In genomic region chr5:179734536-179735164, GRCh38 we compare ENCODE assay signal across 9 cellular contexts. TPM values are rescaled to one million over a fixed set of nuclear protein-coding genes. Genes with fewer than 3 reads are reported as not detected.
A peak's percentile ranks its signal among the peaks of the same experiment; 100 is the strongest.
DNase-seq lines count a peak whose midpoint lies in the region; ATAC-seq, FAIRE-seq and TF ChIP-seq lines count a peak whose summit lies in the region.
"Had no signal": no experiment of that assay in that cellular context is flagged by ENCODE, and none has a peak within 500 bp of the region (broad histone marks: within the 10 kb centered on the region; RNA-seq: fewer than 3 reads in every experiment).

No MANE protein-coding gene starts in this region.

- CTCF ChIA-PET in GM12878 (lab: Yijun Ruan, JAX), result interaction anchor here (1.5 kb wide), 1 partner anchor 28 kb away, joined by 5 read pairs; no protein-coding TSS in a partner anchor

- H4K20me1 ChIP-seq in GM12878 (ENCODE audit: control insufficient read depth, insufficient read depth), result no peaks in the 10 kb centered on the region; the same call in 1 of the 2 replicates

- TF ChIP-seq EP300 in GM12878 (IDR thresholded peaks at IDR 0.05; ENCODE audit: borderline replicate concordance in 1 of 2, control insufficient read depth in 1 of 2, low read depth in 2 of 2, low read length in 2 of 2), result no peak

- H3K4me1 ChIP-seq in right cardiac atrium (ENCODE audit: control insufficient read depth, insufficient read depth, low read length) (peaks cover 3% of the 10 kb centered on the region), GM12878 (ENCODE audit: control insufficient read depth, insufficient read depth, low read length) (peaks cover 6% of the 10 kb centered on the region; the same call in 1 of the 2 replicates), mesodermal cell (ENCODE audit: control insufficient read depth, insufficient read depth, low read length, poor library complexity, severe bottlenecking) (peaks cover 11% of the 10 kb centered on the region), vagina (peaks cover 69% of the 10 kb centered on the region), body of pancreas (peaks cover 58% of the 10 kb centered on the region)

- DNase-seq in right cardiac atrium (no peak), cardiac septum (ENCODE audit: low spot score) (no peak), GM12878 (ENCODE audit: low read depth, low spot score) (no peak), vagina (ENCODE audit: extremely low spot score in 2 of 2) (no peak), NCI-H1105 (lab: John Stamatoyannopoulos, UW) (no peak), body of pancreas (no peak)
- DNase-seq: NCI-H748 treated with DMSO at 0.1 percent for 48 hours had no signal

- H3K27ac ChIP-seq in right cardiac atrium (ENCODE audit: low read length), result no peak overlapping the region
- H3K27ac ChIP-seq in GM12878 (ENCODE audit: control insufficient read depth, insufficient read depth), result no peak overlapping the region
- H3K27ac ChIP-seq in mesodermal cell (ENCODE audit: low read depth, low read length, severe bottlenecking), result no peak overlapping the region
- peak overlapping the region; percentile 95 for H3K27ac ChIP-seq in vagina
- H3K27ac ChIP-seq in body of pancreas, result peak overlapping the region in 1 of 4 donors; percentile 93

- H3K4me3 ChIP-seq in right cardiac atrium (ENCODE audit: low read length) (peak overlapping the region; percentile 92), GM12878 (peak overlapping the region; percentile 84), mesodermal cell (ENCODE audit: extremely low read depth, insufficient read depth, low read length, poor library complexity, severe bottlenecking) (peak overlapping the region; percentile 78), vagina (peak overlapping the region in 1 of 2 donors; percentile 80), body of pancreas (no peak overlapping the region)

- no peak overlapping the region for H2AFZ ChIP-seq in GM12878 (ENCODE audit: control insufficient read depth, low read depth, low read length)

- H3K9ac ChIP-seq in GM12878 (ENCODE audit: control insufficient read depth, insufficient read depth, low read length), result no peak overlapping the region; the same call in 1 of the 2 replicates

- intact Hi-C loops in right cardiac atrium (cut with DNase I) (loop anchor here in 1 of 4 donors (10.0 kb wide), 1 partner anchor 170 kb away; the partner anchor contains the start of gene TBC1D9B), cardiac septum (cut with DNase I) (no loop called here), GM12878 (cut with micrococcal nuclease; ENCODE audit: unreplicated experiment) (no loop called here), vagina (cut with DNase I) (no loop called here), body of pancreas (cut with DNase I) (no loop called here)

- H3K36me3 ChIP-seq in GM12878 (ENCODE audit: control insufficient read depth in 2 of 2, insufficient read depth in 2 of 2, low read length in 1 of 2) (peaks cover 0 to 13% of the 10 kb centered on the region in 2 experiments; a peak in 2 of 4 replicates), mesodermal cell (ENCODE audit: control insufficient read depth, insufficient read depth, low read length) (peaks cover 59% of the 10 kb centered on the region), vagina (peaks cover 0 to 16% of the 10 kb centered on the region in 2 donors), body of pancreas (replicated peaks in 1 of 2; ENCODE audit: insufficient read depth in 1 of 2, low read depth in 2 of 2) (peaks cover 0 to 4% of the 10 kb centered on the region in 2 donors)

- TF ChIP-seq CTCF in GM12878 (IDR thresholded peaks at IDR 0.05 in 2 of 3, conservative IDR thresholded peaks at IDR 0.05 in 1 of 3; ENCODE audit: control insufficient read depth in 2 of 3, extremely low read depth in 1 of 3, insufficient read depth in 1 of 3, low read depth in 3 of 3, low read length in 3 of 3) (no peak), vagina (IDR thresholded peaks at IDR 0.05) (no peak), body of pancreas (IDR thresholded peaks at IDR 0.05) (no peak)

- no peak for TF ChIP-seq POLR2A in GM12878 (IDR thresholded peaks at IDR 0.05; ENCODE audit: low read depth, low read length)
- TF ChIP-seq POLR2A in vagina (IDR thresholded peaks at IDR 0.05), result no peak
- no peak for TF ChIP-seq POLR2A in body of pancreas (IDR thresholded peaks at IDR 0.05)

- no peak for ATAC-seq in right cardiac atrium
- ATAC-seq in GM12878, result no peak
- no peak for ATAC-seq in body of pancreas
- ATAC-seq in GM18868 (IDR thresholded peaks at IDR 0.05; ENCODE audit: unreplicated experiment), result no peak

- in situ Hi-C loops in GM12878 (cut with MboI), result no loop called here

- H3K79me2 ChIP-seq in GM12878 (ENCODE audit: control insufficient read depth, insufficient read depth, low read length), result peaks cover 65% of the 10 kb centered on the region

- peak overlapping the region; percentile 36 for H3K4me2 ChIP-seq in GM12878 (ENCODE audit: control insufficient read depth, insufficient read depth)

- POLR2A ChIA-PET in GM12878 (lab: Charles Lee), result interaction anchor here (0.6 kb wide), 1 partner anchor 84 kb away, joined by 3 read pairs; no protein-coding TSS in a partner anchor

- no TSS peak for BruUV-seq in GM12878 (replicated peaks; lab: Mats Ljungman, UMichigan)

- RAD21 ChIA-PET in GM12878 (lab: Charles Lee; ENCODE audit: unreplicated experiment), result no interaction called here

- H3K27me3 ChIP-seq in right cardiac atrium (ENCODE audit: control insufficient read depth, insufficient read depth), result no peaks in the 10 kb centered on the region
- H3K27me3 ChIP-seq in GM12878 (replicated peaks in 1 of 2; ENCODE audit: control insufficient read depth in 2 of 2, insufficient read depth in 2 of 2, low read length in 1 of 2), result no peaks in the 10 kb centered on the region
- no peaks in the 10 kb centered on the region for H3K27me3 ChIP-seq in vagina
- H3K27me3 ChIP-seq in body of pancreas, result no peaks in the 10 kb centered on the region

- H3K9me3 ChIP-seq in right cardiac atrium (ENCODE audit: control insufficient read depth, low read length) (no peaks in the 10 kb centered on the region), GM12878 (replicated peaks; ENCODE audit: control insufficient read depth, insufficient read depth, low read length) (no peaks in the 10 kb centered on the region), mesodermal cell (ENCODE audit: control insufficient read depth, low read length) (no peaks in the 10 kb centered on the region), vagina (no peaks in the 10 kb centered on the region), body of pancreas (no peaks in the 10 kb centered on the region)

- SMC1A ChIA-PET in GM12878 (lab: Charles Lee; ENCODE audit: uncharacterized antibody, unreplicated experiment), result no interaction called here

- 75% methylated on average over 12 of the region's 12 CpGs for WGBS in right cardiac atrium
- whole genome bisulfite sequencing in GM12878 (ENCODE audit: insufficient coverage, insufficient replicate concordance, low lambda C conversion rate, missing lambda C conversion rate), result 76% methylated on average over 12 of the region's 12 CpGs
- 38 to 83% methylated on average over 3 to 8 of the region's 12 CpGs for WGBS in mesodermal cell (ENCODE audit: insufficient coverage in 2 of 2), 2 experiments
- 71% methylated on average over 12 of the region's 12 CpGs for WGBS in body of pancreas, 2 donors

- TF ChIP-seq RAD21 in GM12878 (IDR thresholded peaks at IDR 0.05; ENCODE audit: insufficient read depth, low read depth, low read length), result no peak

- no peak for FAIRE-seq in GM12878 (lab: Jason Lieb, UNC)

RNA-seq across cellular contexts. Expression of gene MAML1, which starts 2.0 kb away (rescaled TPM):
- 10 to 100 TPM; 13.4 to 15.6 (median 14.6) TPM for total RNA-seq in right cardiac atrium
- 9.1 TPM for polyA plus RNA-seq in right cardiac atrium
- 13.2 TPM for total RNA-seq in cardiac septum
- total RNA-seq in GM12878 (2013; cell fraction: nucleolus; rRNA removed), result 22.7 and 24.8 TPM in 2 replicates
- 9.1 and 16.4 TPM in 2 replicates for total RNA-seq in GM12878 (2014; rRNA removed)
- total RNA-seq in GM12878 (2014; rRNA removed; fragmentation: Illumina TruSeq; extraction: Trizol), result 7.4 and 7.9 TPM in 2 replicates
- 23.1 and 23.9 TPM in 2 replicates for total RNA-seq in GM12878 (2021)
- polyA plus RNA-seq in GM12878 (2011; ENCODE audit: low read depth), result 5.3 TPM
- 3.4 and 6.5 TPM in 2 replicates for polyA plus RNA-seq in GM12878 (2011; rRNA removed)
- polyA plus RNA-seq in GM12878 (2011; cell fraction: cytosol; rRNA removed), result 6.6 and 7.5 TPM in 2 replicates
- polyA plus RNA-seq in GM12878 (2011; cell fraction: nucleus; rRNA removed), result 14.3 and 16.4 TPM in 2 replicates
- polyA plus RNA-seq in GM12878 (2012), result 9.6 and 11.2 TPM in 2 replicates
- polyA plus RNA-seq in GM12878 (2014; fragmentation: Illumina TruSeq; extraction: Trizol), result 13.8 and 17.2 TPM in 2 replicates
- 1 to 10 TPM in 1 of 2 experiments, under 1 TPM in 1; 0.42 to 1.2 TPM for polyA plus RNA-seq in GM12878 (2014; fragmentation: Nextera tagmentation; extraction: Ambion mirVana)
- 19.5 and 21.1 TPM in 2 replicates for polyA plus RNA-seq in GM12878 (2014; rRNA removed)
- 1 to 10 TPM; 7.0 to 7.1 TPM for polyA plus RNA-seq in GM12878 (2016; fragmentation: Nextera tagmentation; extraction: Ambion mirVana)
- polyA minus RNA-seq in GM12878 (2011; rRNA and poly(A)+ RNA removed), result 6.3 and 7.7 TPM in 2 replicates
- 4.1 and 5.6 TPM in 2 replicates for polyA minus RNA-seq in GM12878 (2011; cell fraction: cytosol; rRNA and poly(A)+ RNA removed)
- polyA minus RNA-seq in GM12878 (2011; cell fraction: nucleus; rRNA and poly(A)+ RNA removed), result 7.6 and 16.6 TPM in 2 replicates
- 34.0 TPM for polyA plus RNA-seq in mesodermal cell (2013, experiment 1 of 2)
- 36.7 TPM for polyA plus RNA-seq in mesodermal cell (2013, experiment 2 of 2)
- 25.3 TPM for total RNA-seq in vagina
- 10 to 100 TPM; 18.1 to 18.2 TPM for total RNA-seq in body of pancreas

RNA-seq across cellular contexts. Expression of gene CANX, which starts 35.9 kb away (rescaled TPM):
- total RNA-seq in right cardiac atrium (100 to 1,000 TPM; 413 to 694 (median 527) TPM), cardiac septum (542 TPM), GM12878 (2014; rRNA removed) (259 and 322 TPM in 2 replicates), GM12878 (2014; rRNA removed; fragmentation: Illumina TruSeq; extraction: Trizol) (416 and 430 TPM in 2 replicates), GM12878 (2021) (550 and 555 TPM in 2 replicates), vagina (208 TPM), body of pancreas (100 to 1,000 TPM; 262 to 401 TPM)
- polyA plus RNA-seq in right cardiac atrium (119 TPM), GM12878 (2011; rRNA removed) (602 and 605 TPM in 2 replicates), GM12878 (2014; fragmentation: Illumina TruSeq; extraction: Trizol) (393 and 480 TPM in 2 replicates), GM12878 (2014; fragmentation: Nextera tagmentation; extraction: Ambion mirVana) (100 to 1,000 TPM in 1 of 2 experiments, 10 to 100 TPM in 1; 78.2 to 139 TPM), GM12878 (2014; rRNA removed) (261 and 326 TPM in 2 replicates), GM12878 (2016; fragmentation: Nextera tagmentation; extraction: Ambion mirVana) (100 to 1,000 TPM; 433 to 469 TPM)
- 285 and 287 TPM in 2 replicates for total RNA-seq in GM12878 (2013; cell fraction: nucleolus; rRNA removed)
- polyA plus RNA-seq in GM12878 (2011; ENCODE audit: low read depth), result 328 TPM
- polyA plus RNA-seq in GM12878 (2011; cell fraction: cytosol; rRNA removed), result 137 and 177 TPM in 2 replicates
- 109 and 125 TPM in 2 replicates for polyA plus RNA-seq in GM12878 (2011; cell fraction: nucleus; rRNA removed)
- polyA plus RNA-seq in GM12878 (2012), result 303 and 419 TPM in 2 replicates
- polyA minus RNA-seq in GM12878 (2011; rRNA and poly(A)+ RNA removed), result 439 and 652 TPM in 2 replicates
- polyA minus RNA-seq in GM12878 (2011; cell fraction: cytosol; rRNA and poly(A)+ RNA removed), result 262 and 309 TPM in 2 replicates
- polyA minus RNA-seq in GM12878 (2011; cell fraction: nucleus; rRNA and poly(A)+ RNA removed), result 71.2 and 97.1 TPM in 2 replicates
- 326 TPM for polyA plus RNA-seq in mesodermal cell (2013, experiment 1 of 2)
- 321 TPM for polyA plus RNA-seq in mesodermal cell (2013, experiment 2 of 2)

RNA-seq across cellular contexts. Expression of gene CBY3, which starts 53.8 kb away (rescaled TPM):
- total RNA-seq in right cardiac atrium, result not detected
- not detected for polyA plus RNA-seq in right cardiac atrium
- total RNA-seq in cardiac septum, result not detected
- 2.6 and 2.7 TPM in 2 replicates for total RNA-seq in GM12878 (2013; cell fraction: nucleolus; rRNA removed)
- 0.56 and 0.93 TPM in 2 replicates for total RNA-seq in GM12878 (2014; rRNA removed)
- not detected in 2 replicates for total RNA-seq in GM12878 (2014; rRNA removed; fragmentation: Illumina TruSeq; extraction: Trizol)
- not detected in 2 replicates for total RNA-seq in GM12878 (2021)
- polyA plus RNA-seq in GM12878 (2011; ENCODE audit: low read depth), result not detected
- 0.10 TPM in 1 of 2 replicates, not detected in the other for polyA plus RNA-seq in GM12878 (2011; rRNA removed)
- 0.07 and 0.23 TPM in 2 replicates for polyA plus RNA-seq in GM12878 (2011; cell fraction: cytosol; rRNA removed)
- 0.32 and 1.3 TPM in 2 replicates for polyA plus RNA-seq in GM12878 (2011; cell fraction: nucleus; rRNA removed)
- 0.69 and 0.93 TPM in 2 replicates for polyA plus RNA-seq in GM12878 (2012)
- polyA plus RNA-seq in GM12878 (2014; fragmentation: Illumina TruSeq; extraction: Trizol), result not detected in 2 replicates
- polyA plus RNA-seq in GM12878 (2014; fragmentation: Nextera tagmentation; extraction: Ambion mirVana), result not detected
- polyA plus RNA-seq in GM12878 (2014; rRNA removed), result 0.18 and 0.25 TPM in 2 replicates
- 1 to 10 TPM in 1 of 2 experiments, under 1 TPM in 1; 0.47 to 1.2 TPM for polyA plus RNA-seq in GM12878 (2016; fragmentation: Nextera tagmentation; extraction: Ambion mirVana)
- polyA minus RNA-seq in GM12878 (2011; rRNA and poly(A)+ RNA removed), result 0.41 TPM in 1 of 2 replicates, not detected in the other
- polyA minus RNA-seq in GM12878 (2011; cell fraction: cytosol; rRNA and poly(A)+ RNA removed), result not detected in 2 replicates
- 2.7 and 3.0 TPM in 2 replicates for polyA minus RNA-seq in GM12878 (2011; cell fraction: nucleus; rRNA and poly(A)+ RNA removed)
- polyA plus RNA-seq in mesodermal cell (2013, experiment 1 of 2), result not detected
- not detected for polyA plus RNA-seq in mesodermal cell (2013, experiment 2 of 2)
- not detected for total RNA-seq in vagina
- total RNA-seq in body of pancreas, result not detected

RNA-seq across cellular contexts. Expression of gene LTC4S, which starts 59.1 kb away (rescaled TPM):
- total RNA-seq in right cardiac atrium, result 10 to 100 TPM; 17.3 to 24.3 (median 22.6) TPM
- 18.6 TPM for polyA plus RNA-seq in right cardiac atrium
- total RNA-seq in cardiac septum, result 12.8 TPM
- total RNA-seq in GM12878 (2013; cell fraction: nucleolus; rRNA removed), result 1.1 and 1.8 TPM in 2 replicates
- 1.1 and 1.8 TPM in 2 replicates for total RNA-seq in GM12878 (2014; rRNA removed)
- total RNA-seq in GM12878 (2014; rRNA removed; fragmentation: Illumina TruSeq; extraction: Trizol), result not detected in 2 replicates
- total RNA-seq in GM12878 (2021), result 2.0 and 3.6 TPM in 2 replicates
- not detected for polyA plus RNA-seq in GM12878 (2011; ENCODE audit: low read depth)
- polyA plus RNA-seq in GM12878 (2011; rRNA removed), result not detected in 2 replicates
- 0.13 and 0.20 TPM in 2 replicates for polyA plus RNA-seq in GM12878 (2011; cell fraction: cytosol; rRNA removed)
- polyA plus RNA-seq in GM12878 (2011; cell fraction: nucleus; rRNA removed), result 0.33 and 0.50 TPM in 2 replicates
- 0.66 TPM in 1 of 2 replicates, not detected in the other for polyA plus RNA-seq in GM12878 (2012)
- not detected in 2 replicates for polyA plus RNA-seq in GM12878 (2014; fragmentation: Illumina TruSeq; extraction: Trizol)
- not detected for polyA plus RNA-seq in GM12878 (2014; fragmentation: Nextera tagmentation; extraction: Ambion mirVana)
- polyA plus RNA-seq in GM12878 (2014; rRNA removed), result 1.6 and 2.0 TPM in 2 replicates
- 1 to 10 TPM in 1 of 2 experiments, under 1 TPM in 1; 0.78 to 1.3 TPM for polyA plus RNA-seq in GM12878 (2016; fragmentation: Nextera tagmentation; extraction: Ambion mirVana)
- polyA minus RNA-seq in GM12878 (2011; rRNA and poly(A)+ RNA removed), result not detected in 2 replicates
- polyA minus RNA-seq in GM12878 (2011; cell fraction: cytosol; rRNA and poly(A)+ RNA removed), result not detected in 2 replicates
- polyA minus RNA-seq in GM12878 (2011; cell fraction: nucleus; rRNA and poly(A)+ RNA removed), result 0.73 and 0.77 TPM in 2 replicates
- 1.3 TPM for polyA plus RNA-seq in mesodermal cell (2013, experiment 1 of 2)
- 1.1 TPM for polyA plus RNA-seq in mesodermal cell (2013, experiment 2 of 2)
- total RNA-seq in vagina, result 10.6 TPM
- total RNA-seq in body of pancreas, result 10 to 100 TPM; 10.6 to 16.2 TPM

Comparison
In these comparisons a context has a peak if more than half of its experiments do, and no peak if none do; other contexts are left out.
1. H3K4me3 ChIP-seq: peak in right cardiac atrium (single experiment), GM12878 (single experiment) and mesodermal cell (single experiment); none in body of pancreas (0 of 2).